ENCODE assay signal across 23 cellular contexts in genomic region chr11:131037873-131038272, GRCh38.
DNase-seq lines count a peak whose midpoint lies in the region; ATAC-seq, FAIRE-seq and TF ChIP-seq lines count a peak whose summit lies in the region.
"Had no signal": no experiment of that assay in that cellular context is flagged by ENCODE, and none has a peak within 500 bp of the region (broad histone marks: within the 10 kb centered on the region; RNA-seq: fewer than 3 reads in every experiment).

No MANE protein-coding gene starts in this region.

- no peak overlapping the region for H3K4me3 ChIP-seq in H1 (ENCODE audit: extremely low read depth in 1 of 4, insufficient read depth in 2 of 4, low read depth in 3 of 4, low read length in 4 of 4)
- H3K4me3 ChIP-seq in CD8-positive, alpha-beta memory T cell (ENCODE audit: low read length), result no peak overlapping the region
- H3K4me3 ChIP-seq: lung, MG63, ovary, Peyer's patch, sigmoid colon, SK-N-MC, testis had no signal

- WGBS in H1 (ENCODE audit: extremely low coverage in 1 of 2, insufficient coverage in 1 of 2, insufficient read length in 1 of 2, insufficient replicate concordance in 2 of 2, low coverage in 1 of 2, low lambda C conversion rate in 2 of 2, missing lambda C conversion rate in 1 of 2), 2 experiments, result 69% methylated on average over 7 of the region's 7 CpGs; no CpG with 5 or more reads in 1 of the 2 experiments

- H4K91ac ChIP-seq in H1 (replicated peaks; ENCODE audit: insufficient read length, low read length), result peak overlapping the region; percentile 0

- peaks cover 4% of the 10 kb centered on the region for H3K27me3 Mint-ChIP-seq in osteocyte (ENCODE audit: unreplicated experiment)
- no peaks in the 10 kb centered on the region for H3K27me3 Mint-ChIP-seq in CD8-positive, alpha-beta memory T cell

- H3K4ac ChIP-seq in H1 (replicated peaks; ENCODE audit: insufficient read length, low read depth, low read length), result no peak overlapping the region

- no peak for FAIRE-seq in H1 (lab: Jason Lieb, UNC)
- FAIRE-seq: islet of Langerhans had no signal

- 0 out of 4 replicates have a peak, but pooled peaks of 1 of the 3 experiments have one; percentile 11 for TF ChIP-seq CTCF in H1 (IDR thresholded peaks at IDR 0.05; ENCODE audit: control extremely low read depth in 1 of 3, insufficient read depth in 1 of 3, low read depth in 1 of 3, low read length in 3 of 3)
- peak; percentile 31 for TF ChIP-seq CTCF in osteocyte (IDR thresholded peaks at IDR 0.05)

- H3K18ac ChIP-seq in H1 (ENCODE audit: extremely low read depth, low read length), result no peak overlapping the region

- 0 out of 2 replicates have a peak overlapping the region, but pooled peaks have one; percentile 8 for H2BK15ac ChIP-seq in H1 (ENCODE audit: low read length)

- TF ChIP-seq POLR2A in H1 (IDR thresholded peaks at IDR 0.05; ENCODE audit: control extremely low read depth in 1 of 2, low read depth in 2 of 2, low read length in 2 of 2), result no peak

- H3K27ac Mint-ChIP-seq in osteocyte (ENCODE audit: unreplicated experiment), result no peak overlapping the region
- H3K27ac Mint-ChIP-seq in CD8-positive, alpha-beta memory T cell, result no peak overlapping the region
- H3K27ac Mint-ChIP-seq: activated CD8-positive, alpha-beta T cell treated with anti-CD3 and anti-CD28 coated beads, Interleukin-2, amount 10 ng/mL, durations not matched to agents 7 days and 5 days; activated T-cell treated with anti-CD3 and anti-CD28 coated beads, Interleukin-2, amount 50 U/mL, for 24 hours; endodermal cell; stimulated activated memory B cell treated with anti-CD40 and anti-IgM and Interleukin-4, amounts not matched to agents 10 μg/mL and 1 μg/mL and 100 μg/mL, for 72 hours had no signal

- H3K79me1 ChIP-seq in H1 (ENCODE audit: low read depth, low read length), result no peaks in the 10 kb centered on the region

- DNase-seq in NCI-H748 (lab: John Stamatoyannopoulos, UW; ENCODE audit: unreplicated experiment) (peak; percentile 35), NCI-H748 treated with DMSO at 0.1 percent for 48 hours (lab: John Stamatoyannopoulos, UW) (no peak), NCI-H1105 (lab: John Stamatoyannopoulos, UW) (peak; percentile 46), H1 (ENCODE audit: low read depth in 1 of 2, low spot score in 2 of 2) (no peak), osteocyte (ENCODE audit: extremely low spot score, unreplicated experiment) (no peak), middle frontal gyrus (ENCODE audit: extremely low spot score, low spot score) (no peak)
- no peak for DNase-seq in CD8-positive, alpha-beta memory T cell
- DNase-seq: activated CD8-positive, alpha-beta T cell treated with anti-CD3 and anti-CD28 coated beads, Interleukin-2, amount 10 ng/mL, durations not matched to agents 7 days and 5 days; activated naive CD4-positive, alpha-beta T cell treated with anti-CD3 and anti-CD28 coated beads, Interleukin-2, amount 50 U/mL, for 16 hours; activated T-cell treated with anti-CD3 and anti-CD28 coated beads, Interleukin-2, amount 50 U/mL, for 24 hours; MG63; NCI-H2081 treated with DMSO at 0.1 percent for 48 hours; ovary; Peyer's patch; sigmoid colon; T-helper 9 cell; testis had no signal

- no peak overlapping the region for H4K8ac ChIP-seq in H1 (ENCODE audit: extremely low read depth, insufficient read depth, low read length)

- no peaks in the 10 kb centered on the region for H3K36me3 ChIP-seq in H1 (ENCODE audit: control insufficient read depth in 2 of 4, insufficient read depth in 4 of 4, low read length in 3 of 4)
- H3K36me3 ChIP-seq in CD8-positive, alpha-beta memory T cell (ENCODE audit: insufficient read depth, low read length), result no peaks in the 10 kb centered on the region
- H3K36me3 ChIP-seq: MG63, ovary, Peyer's patch, sigmoid colon had no signal

- H3K4me1 Mint-ChIP-seq in osteocyte (ENCODE audit: unreplicated experiment), result peaks cover 10% of the 10 kb centered on the region
- H3K4me1 Mint-ChIP-seq in CD8-positive, alpha-beta memory T cell, result no peaks in the 10 kb centered on the region
- H3K4me1 Mint-ChIP-seq: stimulated activated memory B cell treated with anti-CD40 and anti-IgM and Interleukin-4, amounts not matched to agents 10 μg/mL and 1 μg/mL and 100 μg/mL, for 72 hours had no signal

- no peak overlapping the region for H2AK5ac ChIP-seq in H1 (ENCODE audit: low read depth, low read length)

- ATAC-seq in HG03095 (IDR thresholded peaks at IDR 0.05; ENCODE audit: unreplicated experiment), result no peak
- ATAC-seq: activated CD8-positive, alpha-beta T cell treated with anti-CD3 and anti-CD28 coated beads, Interleukin-2, amount 10 ng/mL, durations not matched to agents 7 days and 5 days; stimulated activated memory B cell treated with anti-CD40 and anti-IgM and Interleukin-4, amounts not matched to agents 10 μg/mL and 1 μg/mL and 100 μg/mL, for 72 hours had no signal

- CTCF ChIA-PET in H1 (lab: Charles Lee; ENCODE audit: partially characterized antibody), result interaction anchor here (1.2 to 6.7 kb wide), 10 partner anchors 9 to 543 kb away, joined by 3 to 63 read pairs (median 5); no protein-coding TSS in a partner anchor
- CTCF ChIA-PET in CD8-positive, alpha-beta memory T cell (lab: Charles Lee), result no interaction called here

- H3K23ac ChIP-seq in H1 (ENCODE audit: insufficient read length), result no peak overlapping the region

- no peaks in the 10 kb centered on the region for H3K27me3 ChIP-seq in H1 (replicated peaks in 1 of 4; ENCODE audit: control insufficient read depth in 3 of 4, extremely low read depth in 1 of 4, insufficient read depth in 3 of 4, low read length in 3 of 4)
- H3K27me3 ChIP-seq in CD8-positive, alpha-beta memory T cell (ENCODE audit: insufficient read depth, low read length, poor library complexity, severe bottlenecking), result no peaks in the 10 kb centered on the region
- H3K27me3 ChIP-seq: MG63, ovary, Peyer's patch, testis had no signal

- no peak overlapping the region for H2BK120ac ChIP-seq in H1 (replicated peaks; ENCODE audit: low read depth, low read length)

- H3K4me2 ChIP-seq in H1 (ENCODE audit: insufficient read depth in 1 of 2, low read depth in 2 of 2, low read length in 2 of 2), result no peak overlapping the region

- no peak overlapping the region for H2BK20ac ChIP-seq in H1 (ENCODE audit: low read length)

- H3K9me3 ChIP-seq in H1 (ENCODE audit: insufficient read depth in 2 of 2, low read depth in 1 of 2, low read length in 1 of 2), result no peaks in the 10 kb centered on the region
- no peaks in the 10 kb centered on the region for H3K9me3 ChIP-seq in CD8-positive, alpha-beta memory T cell (ENCODE audit: low read length)
- H3K9me3 ChIP-seq: MG63, ovary, Peyer's patch, sigmoid colon, testis had no signal

- H3K4me1 ChIP-seq in H1 (replicated peaks in 1 of 4; ENCODE audit: control insufficient read depth in 3 of 4, insufficient read depth in 4 of 4, low read length in 3 of 4), result peaks cover 0 to 7% (median 3%) of the 10 kb centered on the region in 4 experiments; a peak in 5 of 7 replicates
- no peaks in the 10 kb centered on the region for H3K4me1 ChIP-seq in CD8-positive, alpha-beta memory T cell (ENCODE audit: insufficient read depth, low read length)
- H3K4me1 ChIP-seq: Peyer's patch, sigmoid colon, testis had no signal

- no peaks in the 10 kb centered on the region for H4K20me1 ChIP-seq in H1 (replicated peaks in 1 of 2; ENCODE audit: control insufficient read depth in 1 of 2, insufficient read depth in 2 of 2, low read length in 2 of 2)

- H3K56ac ChIP-seq in H1 (replicated peaks; ENCODE audit: insufficient read length, low read depth, low read length), result no peak overlapping the region

- no peak overlapping the region for H2BK5ac ChIP-seq in H1 (ENCODE audit: low read depth, low read length)

- H2BK12ac ChIP-seq in H1 (ENCODE audit: low read depth, low read length), result peak overlapping the region; percentile 46; the same call in 1 of the 2 replicates

- H3K14ac ChIP-seq in H1 (ENCODE audit: insufficient read length), result no peak overlapping the region

- TF ChIP-seq EP300 in H1 (IDR thresholded peaks at IDR 0.05; ENCODE audit: borderline replicate concordance in 1 of 2, low read depth in 2 of 2, low read length in 2 of 2), result no peak

- H3K23me2 ChIP-seq in H1 (ENCODE audit: low read depth, low read length), result no peaks in the 10 kb centered on the region; the same call in 1 of the 2 replicates

- POLR2A ChIA-PET in H1 (lab: Charles Lee; ENCODE audit: partially characterized antibody), result no interaction called here
- POLR2A ChIA-PET in CD8-positive, alpha-beta memory T cell (lab: Charles Lee), result no interaction called here

- TF ChIP-seq RAD21 in H1 (IDR thresholded peaks at IDR 0.05 in 1 of 2, conservative IDR thresholded peaks at IDR 0.05 in 1 of 2; ENCODE audit: low read depth in 2 of 2, low read length in 2 of 2), result peak; percentile 35 to 54; a peak in 3 of 4 replicates

- H3K9ac ChIP-seq in H1 (replicated peaks in 1 of 4; ENCODE audit: extremely low read depth in 1 of 4, low read depth in 3 of 4, low read length in 3 of 4), result no peak overlapping the region

- no peaks in the 10 kb centered on the region for H3K79me2 ChIP-seq in H1 (ENCODE audit: control insufficient read depth in 1 of 2, insufficient read depth in 2 of 2, low read length in 2 of 2)

- no peak overlapping the region for H3K4me3 Mint-ChIP-seq in osteocyte (ENCODE audit: unreplicated experiment)
- no peak overlapping the region for H3K4me3 Mint-ChIP-seq in CD8-positive, alpha-beta memory T cell
- H3K4me3 Mint-ChIP-seq: activated CD8-positive, alpha-beta T cell treated with anti-CD3 and anti-CD28 coated beads, Interleukin-2, amount 10 ng/mL, durations not matched to agents 7 days and 5 days; activated T-cell treated with anti-CD3 and anti-CD28 coated beads, Interleukin-2, amount 50 U/mL, for 24 hours; endodermal cell; stimulated activated memory B cell treated with anti-CD40 and anti-IgM and Interleukin-4, amounts not matched to agents 10 μg/mL and 1 μg/mL and 100 μg/mL, for 72 hours had no signal

- H2AFZ ChIP-seq in H1 (ENCODE audit: low read length), result no peak overlapping the region

- peaks cover 2% of the 10 kb centered on the region for H3K9me3 Mint-ChIP-seq in osteocyte (ENCODE audit: unreplicated experiment)
- H3K9me3 Mint-ChIP-seq in CD8-positive, alpha-beta memory T cell, result no peaks in the 10 kb centered on the region
- H3K9me3 Mint-ChIP-seq: endodermal cell; stimulated activated memory B cell treated with anti-CD40 and anti-IgM and Interleukin-4, amounts not matched to agents 10 μg/mL and 1 μg/mL and 100 μg/mL, for 72 hours had no signal

- no peaks in the 10 kb centered on the region for H3K36me3 Mint-ChIP-seq in osteocyte (ENCODE audit: unreplicated experiment)
- H3K36me3 Mint-ChIP-seq in CD8-positive, alpha-beta memory T cell, result no peaks in the 10 kb centered on the region
- H3K36me3 Mint-ChIP-seq: stimulated activated memory B cell treated with anti-CD40 and anti-IgM and Interleukin-4, amounts not matched to agents 10 μg/mL and 1 μg/mL and 100 μg/mL, for 72 hours had no signal

- H3K27ac ChIP-seq in H1 (ENCODE audit: low read depth, low read length), result no peak overlapping the region
- H3K27ac ChIP-seq in CD8-positive, alpha-beta memory T cell (ENCODE audit: low read depth, low read length), result no peak overlapping the region
- H3K27ac ChIP-seq: ovary, Peyer's patch, sigmoid colon, SK-N-MC, testis had no signal

- no peak overlapping the region for H4K5ac ChIP-seq in H1 (ENCODE audit: insufficient read length, low read depth, low read length)

Comparison
In these comparisons a context has a peak if more than half of its experiments do, and no peak if none do; other contexts are left out.
1. DNase-seq: peak in NCI-H748 (single experiment) and NCI-H1105 (single experiment); none in NCI-H748 treated with DMSO at 0.1 percent for 48 hours (single experiment), H1 (0 of 2), osteocyte (single experiment), CD8-positive, alpha-beta memory T cell (0 of 5) and middle frontal gyrus (single experiment).